Comparison of ENCODE assay signal across 10 cellular contexts in the genomic region with DNA sequence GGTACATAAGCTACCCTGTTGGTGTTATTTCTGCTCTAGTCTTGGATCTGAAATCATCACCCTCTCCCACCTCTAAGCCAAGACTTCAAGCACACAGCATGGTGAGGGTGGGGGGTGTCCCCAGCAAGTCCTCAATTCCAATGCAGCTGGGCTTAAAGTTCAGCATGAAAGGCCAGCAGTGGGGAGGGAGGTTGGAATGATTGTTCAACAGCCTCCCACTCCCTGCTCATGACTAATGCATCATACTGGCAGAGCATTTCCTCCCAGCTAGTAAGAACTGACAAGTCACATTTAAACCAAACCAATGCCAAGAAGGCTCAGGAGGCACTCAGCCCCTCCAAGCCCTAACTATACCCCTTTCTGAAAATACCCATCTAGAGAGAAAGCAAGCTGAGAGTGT. TPM values are rescaled to one million over a fixed set of nuclear protein-coding genes. Genes with fewer than 3 reads are reported as not detected.
DNase-seq lines count a peak whose midpoint lies in the region; ATAC-seq and TF ChIP-seq lines count a peak whose summit lies in the region.
"Had no signal": no experiment of that assay in that cellular context is flagged by ENCODE, and none has a peak within 500 bp of the region (broad histone marks: within the 10 kb centered on the region; RNA-seq: fewer than 3 reads in every experiment).

No MANE protein-coding gene starts in this region.

- peak; percentile 75 for DNase-seq in HS-5 (ENCODE audit: low read depth)
- DNase-seq in activated CD8-positive, alpha-beta memory T cell treated with anti-CD3 and anti-CD28 coated beads, Interleukin-2, amount 50 U/mL, for 48 hours, result peak; percentile 69
- DNase-seq in hepatocyte (ENCODE audit: low spot score), result peak; percentile 40
- DNase-seq in stimulated activated CD8-positive, alpha-beta memory T cell treated with anti-CD3 and anti-CD28 coated beads, Interleukin-15, amount 100 ng/mL, for 4 hours (ENCODE audit: low read depth in 2 of 2), result peak; percentile 23 to 46
- no peak for DNase-seq in NCI-H510A (lab: John Stamatoyannopoulos, UW)
- DNase-seq: Karpas-422, naive B cell had no signal

- H3K9me3 ChIP-seq in hepatocyte (ENCODE audit: low read depth), result no peaks in the 10 kb centered on the region

- no peak overlapping the region for H3K4me2 ChIP-seq in hepatocyte

- no peaks in the 10 kb centered on the region for H3K9me2 ChIP-seq in hepatocyte (replicated peaks; ENCODE audit: insufficient read depth)

- H3K36me3 ChIP-seq in hepatocyte (replicated peaks; ENCODE audit: insufficient read depth, low read depth), result no peaks in the 10 kb centered on the region

- no peak for TF ChIP-seq CTCF in hepatocyte (IDR thresholded peaks at IDR 0.05; ENCODE audit: poor library complexity)

- H3K79me2 ChIP-seq in hepatocyte, result no peaks in the 10 kb centered on the region

- no peak overlapping the region for H2AFZ ChIP-seq in hepatocyte

- ATAC-seq in GM19351 (IDR thresholded peaks at IDR 0.05; ENCODE audit: unreplicated experiment) (no peak), GM18870 (IDR thresholded peaks at IDR 0.05; ENCODE audit: unreplicated experiment) (no peak), HG02678 (IDR thresholded peaks at IDR 0.05; ENCODE audit: unreplicated experiment) (no peak)

- no peaks in the 10 kb centered on the region for H3K27me3 ChIP-seq in hepatocyte

- H3K27ac ChIP-seq in hepatocyte, result no peak overlapping the region

- H3K4me3 ChIP-seq in hepatocyte, result no peak overlapping the region

- peaks cover 3% of the 10 kb centered on the region for H3K4me1 ChIP-seq in hepatocyte (ENCODE audit: insufficient read depth)

- H4K20me1 ChIP-seq in hepatocyte (ENCODE audit: insufficient read depth, poor library complexity, severe bottlenecking), result no peaks in the 10 kb centered on the region

RNA-seq across cellular contexts. Expression of gene TIAM1, which starts 50.1 kb away (rescaled TPM):
- 8.8 and 10.4 TPM in 2 replicates for total RNA-seq in hepatocyte
- polyA plus RNA-seq in hepatocyte, result 8.8 and 11.3 TPM in 2 replicates
